2 cellular contexts compared by ENCODE assay signal in genomic region chr19:5997371-5997770, GRCh38.
TF ChIP-seq lines count a peak whose summit lies in the region.

No MANE protein-coding gene starts in this region.

TF ChIP-seq in Ishikawa, 13 proteins besides CTCF, POLR2A, EP300 and RAD21 (continued from another document):
- TF ChIP-seq REST (IDR thresholded peaks at IDR 0.05; ENCODE audit: low read depth) (no peak), FOXM1 (IDR thresholded peaks at IDR 0.05; ENCODE audit: borderline replicate concordance, low read depth) (no peak), USF1 (IDR thresholded peaks at IDR 0.05) (no peak), YY1 (IDR thresholded peaks at IDR 0.05; ENCODE audit: low read depth) (no peak), CREB1 (IDR thresholded peaks at IDR 0.05; ENCODE audit: low read depth) (no peak), TAF1 (IDR thresholded peaks at IDR 0.05; ENCODE audit: low read depth) (no peak), EGR1 (IDR thresholded peaks at IDR 0.05) (no peak), NFIC (IDR thresholded peaks at IDR 0.05) (no peak), TEAD4 (IDR thresholded peaks at IDR 0.05) (no peak)

TF ChIP-seq in K562, 482 proteins besides CTCF, POLR2A, EP300 and RAD21:
- TF ChIP-seq ZBTB33 (CRISPR knock-in tag; IDR thresholded peaks at IDR 0.05), result peak; percentile 60; the same call in 1 of the 2 replicates
- TF ChIP-seq ZBTB40 (IDR thresholded peaks at IDR 0.05), result no peak
- TF ChIP-seq ZBTB40 (CRISPR knock-in tag; IDR thresholded peaks at IDR 0.05), result no peak
